ENCODE assay signal across 9 cellular contexts in genomic region chr19:1507192-1507660, GRCh38. TPM values are rescaled to one million over a fixed set of nuclear protein-coding genes. Genes with fewer than 3 reads are reported as not detected.
DNase-seq lines count a peak whose midpoint lies in the region; ATAC-seq, FAIRE-seq and TF ChIP-seq lines count a peak whose summit lies in the region.
"Had no signal": no experiment of that assay in that cellular context is flagged by ENCODE, and none has a peak within 500 bp of the region (broad histone marks: within the 10 kb centered on the region; RNA-seq: fewer than 3 reads in every experiment).

No MANE protein-coding gene starts in this region.

- 74% methylated on average over 22 of the region's 23 CpGs for WGBS in GM12878 (ENCODE audit: insufficient coverage, insufficient replicate concordance, low lambda C conversion rate, missing lambda C conversion rate)

- no peak for FAIRE-seq in GM12878 (lab: Jason Lieb, UNC)

- ATAC-seq in GM12878 (no peak), HG03039 (IDR thresholded peaks at IDR 0.05; ENCODE audit: unreplicated experiment) (no peak)
- ATAC-seq in naive thymus-derived CD8-positive, alpha-beta T cell, result no peak

- RAD21 ChIA-PET in GM12878 (lab: Charles Lee; ENCODE audit: unreplicated experiment), result no interaction called here

- H3K36me3 ChIP-seq in CD4-positive, alpha-beta memory T cell (ENCODE audit: insufficient read depth, low read length), result no peaks in the 10 kb centered on the region
- no peaks in the 10 kb centered on the region for H3K36me3 ChIP-seq in GM12878 (ENCODE audit: control insufficient read depth in 2 of 2, insufficient read depth in 2 of 2, low read length in 1 of 2)
- H3K36me3 ChIP-seq: neutrophil, stomach had no signal

- in situ Hi-C loops in GM12878 (cut with MboI), result no loop called here

- H3K27ac ChIP-seq in CD4-positive, alpha-beta memory T cell (ENCODE audit: low read depth, low read length), result peak overlapping the region; percentile 21
- H3K27ac ChIP-seq in GM12878 (ENCODE audit: control insufficient read depth, insufficient read depth), result no peak overlapping the region
- H3K27ac ChIP-seq: neutrophil had no signal

- H3K9me3 Mint-ChIP-seq in CD4-positive, alpha-beta memory T cell, result peaks cover 0 to 2% (median 0%) of the 10 kb centered on the region in 8 donors
- H3K9me3 Mint-ChIP-seq in naive thymus-derived CD8-positive, alpha-beta T cell, result no peaks in the 10 kb centered on the region
- H3K9me3 Mint-ChIP-seq: activated CD4-positive, alpha-beta T cell treated with anti-CD3 and anti-CD28 coated beads, Interleukin-2, amount 10 ng/mL, durations not matched to agents 7 days and 5 days had no signal

- no peak overlapping the region for H3K4me2 ChIP-seq in GM12878 (ENCODE audit: control insufficient read depth, insufficient read depth)

- TF ChIP-seq CTCF in GM12878 (IDR thresholded peaks at IDR 0.05 in 2 of 3, conservative IDR thresholded peaks at IDR 0.05 in 1 of 3; ENCODE audit: control insufficient read depth in 2 of 3, extremely low read depth in 1 of 3, insufficient read depth in 1 of 3, low read depth in 3 of 3, low read length in 3 of 3), result no peak

- H2AFZ ChIP-seq in GM12878 (ENCODE audit: control insufficient read depth, low read depth, low read length), result peak overlapping the region; percentile 7; the same call in 1 of the 2 replicates

- H3K36me3 Mint-ChIP-seq in CD4-positive, alpha-beta memory T cell, result peaks cover 0 to 3% of the 10 kb centered on the region in 2 donors
- H3K36me3 Mint-ChIP-seq in naive thymus-derived CD8-positive, alpha-beta T cell, result peaks cover 0 to 2% (median 0%) of the 10 kb centered on the region in 3 donors

- intact Hi-C loops in CD4-positive, alpha-beta memory T cell (cut with micrococcal nuclease), result loop anchor here (1.0 kb wide), 1 partner anchor 17 kb away; the partner anchor contains the start of gene PCSK4
- intact Hi-C loops in GM12878 (cut with micrococcal nuclease; ENCODE audit: unreplicated experiment), result no loop called here

- SMC1A ChIA-PET in GM12878 (lab: Charles Lee; ENCODE audit: uncharacterized antibody, unreplicated experiment), result no interaction called here

- no peaks in the 10 kb centered on the region for H3K79me2 ChIP-seq in GM12878 (ENCODE audit: control insufficient read depth, insufficient read depth, low read length)

- POLR2A ChIA-PET in CD4-positive, alpha-beta memory T cell (lab: Charles Lee; ENCODE audit: partially characterized antibody), result no interaction called here
- POLR2A ChIA-PET in GM12878 (lab: Charles Lee), result no interaction called here
- POLR2A ChIA-PET in naive thymus-derived CD8-positive, alpha-beta T cell (lab: Charles Lee), result no interaction called here

- peaks cover 3 to 19% of the 10 kb centered on the region in 2 donors for H3K27me3 Mint-ChIP-seq in CD4-positive, alpha-beta memory T cell
- peaks cover 0 to 20% (median 2%) of the 10 kb centered on the region in 5 donors for H3K27me3 Mint-ChIP-seq in naive thymus-derived CD8-positive, alpha-beta T cell

- H3K4me1 Mint-ChIP-seq in CD4-positive, alpha-beta memory T cell, result peaks cover 10 to 27% (median 14%) of the 10 kb centered on the region in 4 donors
- H3K4me1 Mint-ChIP-seq in naive thymus-derived CD8-positive, alpha-beta T cell, result peaks cover 11 to 39% (median 21%) of the 10 kb centered on the region in 4 donors

- peaks cover 27% of the 10 kb centered on the region for H3K4me1 ChIP-seq in CD4-positive, alpha-beta memory T cell (ENCODE audit: insufficient read depth, low read length)
- no peaks in the 10 kb centered on the region for H3K4me1 ChIP-seq in GM12878 (ENCODE audit: control insufficient read depth, insufficient read depth, low read length)

- no peaks in the 10 kb centered on the region for H4K20me1 ChIP-seq in GM12878 (ENCODE audit: control insufficient read depth, insufficient read depth)

- no peaks in the 10 kb centered on the region for H3K27me3 ChIP-seq in CD4-positive, alpha-beta memory T cell (ENCODE audit: insufficient read depth, low read length)
- no peaks in the 10 kb centered on the region; a peak in 2 of 4 replicates for H3K27me3 ChIP-seq in GM12878 (replicated peaks in 1 of 2; ENCODE audit: control insufficient read depth in 2 of 2, insufficient read depth in 2 of 2, low read length in 1 of 2)

- no peaks in the 10 kb centered on the region for H3K9me3 ChIP-seq in CD4-positive, alpha-beta memory T cell (ENCODE audit: control insufficient read depth in 1 of 2, low read length in 2 of 2)
- no peaks in the 10 kb centered on the region; the same call in 2 of the 3 replicates for H3K9me3 ChIP-seq in GM12878 (replicated peaks; ENCODE audit: control insufficient read depth, insufficient read depth, low read length)

- peak overlapping the region in 1 of 2 donors; percentile 2 for H3K4me3 ChIP-seq in CD4-positive, alpha-beta memory T cell (ENCODE audit: low read length in 2 of 2)
- no peak overlapping the region for H3K4me3 ChIP-seq in GM12878

- H3K9ac ChIP-seq in GM12878 (ENCODE audit: control insufficient read depth, insufficient read depth, low read length), result no peak overlapping the region

- peak overlapping the region in 2 of 8 donors; percentile 85 to 88 for H3K4me3 Mint-ChIP-seq in CD4-positive, alpha-beta memory T cell
- peak overlapping the region in 6 of 10 donors; percentile 6 to 91 (median 86) for H3K4me3 Mint-ChIP-seq in naive thymus-derived CD8-positive, alpha-beta T cell

- no TSS peak for BruUV-seq in GM12878 (replicated peaks; lab: Mats Ljungman, UMichigan)

- peak overlapping the region in 5 of 7 donors; percentile 90 to 98 (median 92) for H3K27ac Mint-ChIP-seq in CD4-positive, alpha-beta memory T cell
- peak overlapping the region in 9 of 10 donors; percentile 77 to 97 (median 96) for H3K27ac Mint-ChIP-seq in naive thymus-derived CD8-positive, alpha-beta T cell

- CTCF ChIA-PET in CD4-positive, alpha-beta memory T cell (lab: Charles Lee; ENCODE audit: partially characterized antibody), result no interaction called here
- CTCF ChIA-PET in GM12878 (lab: Yijun Ruan, JAX), result no interaction called here

- TF ChIP-seq POLR2A in GM12878 (IDR thresholded peaks at IDR 0.05; ENCODE audit: low read depth, low read length), result no peak

- no peak for DNase-seq in CD4-positive, alpha-beta memory T cell
- no peak for DNase-seq in GM12878 (ENCODE audit: low read depth, low spot score)
- no peak for DNase-seq in naive thymus-derived CD8-positive, alpha-beta T cell
- DNase-seq in T-helper 9 cell, result no peak
- no peak for DNase-seq in cerebellar nuclear complex (lab: John Stamatoyannopoulos, UW)

- no peak for TF ChIP-seq EP300 in GM12878 (IDR thresholded peaks at IDR 0.05; ENCODE audit: borderline replicate concordance in 1 of 2, control insufficient read depth in 1 of 2, low read depth in 2 of 2, low read length in 2 of 2)

- no peak for TF ChIP-seq RAD21 in GM12878 (IDR thresholded peaks at IDR 0.05; ENCODE audit: insufficient read depth, low read depth, low read length)

RNA-seq across cellular contexts. Expression of gene ADAMTSL5, which starts 5.6 kb away (rescaled TPM):
- total RNA-seq in CD4-positive, alpha-beta memory T cell, result 1 to 10 TPM; 2.4 to 3.6 TPM
- polyA plus RNA-seq in CD4-positive, alpha-beta memory T cell, result 1 to 10 TPM; 1.5 to 2.3 TPM
- total RNA-seq in GM12878 (2013; cell fraction: nucleolus; rRNA removed), result not detected in 2 replicates
- total RNA-seq in GM12878 (2014; rRNA removed) (0.17 TPM in 1 of 2 replicates, not detected in the other), GM12878 (2014; rRNA removed; fragmentation: Illumina TruSeq; extraction: Trizol) (not detected in 2 replicates), GM12878 (2021) (0.40 and 0.51 TPM in 2 replicates)
- polyA plus RNA-seq in GM12878 (2011; ENCODE audit: low read depth), result 0.08 TPM
- polyA plus RNA-seq in GM12878 (2011; rRNA removed) (0.04 TPM in 1 of 2 replicates, not detected in the other), GM12878 (2014; fragmentation: Illumina TruSeq; extraction: Trizol) (0.04 TPM in 1 of 2 replicates, not detected in the other), GM12878 (2014; fragmentation: Nextera tagmentation; extraction: Ambion mirVana) (not detected), GM12878 (2014; rRNA removed) (0.09 and 0.47 TPM in 2 replicates), GM12878 (2016; fragmentation: Nextera tagmentation; extraction: Ambion mirVana) (under 1 TPM in 1 of 2 experiments, not detected in 1; 0.83 TPM)
- polyA plus RNA-seq in GM12878 (2011; cell fraction: cytosol; rRNA removed), result 0.07 and 0.32 TPM in 2 replicates
- 0.37 and 0.40 TPM in 2 replicates for polyA plus RNA-seq in GM12878 (2011; cell fraction: nucleus; rRNA removed)
- 0.11 and 0.19 TPM in 2 replicates for polyA plus RNA-seq in GM12878 (2012)
- 0.07 TPM in 1 of 2 replicates, not detected in the other for polyA minus RNA-seq in GM12878 (2011; rRNA and poly(A)+ RNA removed)
- not detected in 2 replicates for polyA minus RNA-seq in GM12878 (2011; cell fraction: cytosol; rRNA and poly(A)+ RNA removed)
- polyA minus RNA-seq in GM12878 (2011; cell fraction: nucleus; rRNA and poly(A)+ RNA removed), result not detected in 2 replicates
- 1 to 10 TPM; 2.5 to 4.5 TPM for total RNA-seq in naive thymus-derived CD8-positive, alpha-beta T cell
- 1 to 10 TPM in 2 of 3 donors, under 1 TPM in 1; 0.47 to 2.9 (median 1.7) TPM for polyA plus RNA-seq in naive thymus-derived CD8-positive, alpha-beta T cell

RNA-seq across cellular contexts. Expression of gene REEP6, which starts 16.2 kb away (rescaled TPM):
- 1 to 10 TPM; 2.9 to 3.3 TPM for total RNA-seq in CD4-positive, alpha-beta memory T cell
- 1 to 10 TPM in 1 of 2 donors, under 1 TPM in 1; 1.00 to 2.8 TPM for polyA plus RNA-seq in CD4-positive, alpha-beta memory T cell
- total RNA-seq in GM12878 (2013; cell fraction: nucleolus; rRNA removed), result 0.27 TPM in 1 of 2 replicates, not detected in the other
- total RNA-seq in GM12878 (2014; rRNA removed) (0.27 and 0.45 TPM in 2 replicates), GM12878 (2014; rRNA removed; fragmentation: Illumina TruSeq; extraction: Trizol) (0.13 TPM in 1 of 2 replicates, not detected in the other), GM12878 (2021) (0.53 and 0.69 TPM in 2 replicates)
- not detected for polyA plus RNA-seq in GM12878 (2011; ENCODE audit: low read depth)
- polyA plus RNA-seq in GM12878 (2011; rRNA removed) (0.08 TPM in 1 of 2 replicates, not detected in the other), GM12878 (2014; fragmentation: Illumina TruSeq; extraction: Trizol) (0.06 TPM in 1 of 2 replicates, not detected in the other), GM12878 (2014; fragmentation: Nextera tagmentation; extraction: Ambion mirVana) (not detected), GM12878 (2014; rRNA removed) (0.32 and 0.57 TPM in 2 replicates), GM12878 (2016; fragmentation: Nextera tagmentation; extraction: Ambion mirVana) (1 to 10 TPM in 1 of 2 experiments, under 1 TPM in 1; 0.60 to 1.1 TPM)
- 0.18 and 0.36 TPM in 2 replicates for polyA plus RNA-seq in GM12878 (2011; cell fraction: cytosol; rRNA removed)
- polyA plus RNA-seq in GM12878 (2011; cell fraction: nucleus; rRNA removed), result 0.24 and 0.28 TPM in 2 replicates
- polyA plus RNA-seq in GM12878 (2012), result 0.32 and 0.58 TPM in 2 replicates
- polyA minus RNA-seq in GM12878 (2011; rRNA and poly(A)+ RNA removed), result not detected in 2 replicates
- not detected in 2 replicates for polyA minus RNA-seq in GM12878 (2011; cell fraction: cytosol; rRNA and poly(A)+ RNA removed)
- not detected in 2 replicates for polyA minus RNA-seq in GM12878 (2011; cell fraction: nucleus; rRNA and poly(A)+ RNA removed)
- 1 to 10 TPM; 4.8 to 4.9 TPM for total RNA-seq in naive thymus-derived CD8-positive, alpha-beta T cell
- polyA plus RNA-seq in naive thymus-derived CD8-positive, alpha-beta T cell, result 1 to 10 TPM; 4.7 to 7.7 (median 6.0) TPM

RNA-seq across cellular contexts. Expression of gene PLK5, which starts 16.7 kb away (rescaled TPM):
- not detected for total RNA-seq in CD4-positive, alpha-beta memory T cell
- polyA plus RNA-seq in CD4-positive, alpha-beta memory T cell, result not detected
- not detected in 2 replicates for total RNA-seq in GM12878 (2013; cell fraction: nucleolus; rRNA removed)
- total RNA-seq in GM12878 (2014; rRNA removed) (not detected in 2 replicates), GM12878 (2014; rRNA removed; fragmentation: Illumina TruSeq; extraction: Trizol) (not detected in 2 replicates), GM12878 (2021) (0.13 and 0.51 TPM in 2 replicates)
- not detected for polyA plus RNA-seq in GM12878 (2011; ENCODE audit: low read depth)
- polyA plus RNA-seq in GM12878 (2011; rRNA removed) (not detected in 2 replicates), GM12878 (2014; fragmentation: Illumina TruSeq; extraction: Trizol) (not detected in 2 replicates), GM12878 (2014; fragmentation: Nextera tagmentation; extraction: Ambion mirVana) (not detected), GM12878 (2014; rRNA removed) (not detected in 2 replicates), GM12878 (2016; fragmentation: Nextera tagmentation; extraction: Ambion mirVana) (not detected)
- not detected in 2 replicates for polyA plus RNA-seq in GM12878 (2011; cell fraction: cytosol; rRNA removed)
- polyA plus RNA-seq in GM12878 (2011; cell fraction: nucleus; rRNA removed), result not detected in 2 replicates
- 0.20 and 0.22 TPM in 2 replicates for polyA plus RNA-seq in GM12878 (2012)
- polyA minus RNA-seq in GM12878 (2011; rRNA and poly(A)+ RNA removed), result not detected in 2 replicates
- not detected in 2 replicates for polyA minus RNA-seq in GM12878 (2011; cell fraction: cytosol; rRNA and poly(A)+ RNA removed)
- polyA minus RNA-seq in GM12878 (2011; cell fraction: nucleus; rRNA and poly(A)+ RNA removed), result not detected in 2 replicates
- total RNA-seq in naive thymus-derived CD8-positive, alpha-beta T cell, result not detected
- not detected for polyA plus RNA-seq in naive thymus-derived CD8-positive, alpha-beta T cell
- total RNA-seq: activated CD4-positive, alpha-beta T cell treated with anti-CD3 and anti-CD28 coated beads, Interleukin-2, amount 10 ng/mL, durations not matched to agents 7 days and 5 days; stomach had no signal

RNA-seq across cellular contexts. Expression of gene PCSK4, which starts 17.1 kb away (rescaled TPM):
- total RNA-seq in CD4-positive, alpha-beta memory T cell, result 1 to 10 TPM; 3.1 to 3.7 TPM
- polyA plus RNA-seq in CD4-positive, alpha-beta memory T cell, result not detected
- total RNA-seq in GM12878 (2013; cell fraction: nucleolus; rRNA removed), result 3.5 and 4.7 TPM in 2 replicates
- total RNA-seq in GM12878 (2014; rRNA removed) (0.40 and 0.60 TPM in 2 replicates), GM12878 (2014; rRNA removed; fragmentation: Illumina TruSeq; extraction: Trizol) (0.27 TPM in 1 of 2 replicates, not detected in the other), GM12878 (2021) (0.90 and 0.95 TPM in 2 replicates)
- polyA plus RNA-seq in GM12878 (2011; ENCODE audit: low read depth), result 0.26 TPM
- polyA plus RNA-seq in GM12878 (2011; rRNA removed) (0.12 and 0.35 TPM in 2 replicates), GM12878 (2014; fragmentation: Illumina TruSeq; extraction: Trizol) (not detected in 2 replicates), GM12878 (2014; fragmentation: Nextera tagmentation; extraction: Ambion mirVana) (not detected), GM12878 (2014; rRNA removed) (0.99 and 1.6 TPM in 2 replicates), GM12878 (2016; fragmentation: Nextera tagmentation; extraction: Ambion mirVana) (under 1 TPM; 0.32 to 0.57 TPM)
- polyA plus RNA-seq in GM12878 (2011; cell fraction: cytosol; rRNA removed), result 0.28 and 0.38 TPM in 2 replicates
- polyA plus RNA-seq in GM12878 (2011; cell fraction: nucleus; rRNA removed), result 8.8 and 9.8 TPM in 2 replicates
- 4.1 and 4.7 TPM in 2 replicates for polyA plus RNA-seq in GM12878 (2012)
- 0.59 and 0.67 TPM in 2 replicates for polyA minus RNA-seq in GM12878 (2011; rRNA and poly(A)+ RNA removed)
- polyA minus RNA-seq in GM12878 (2011; cell fraction: cytosol; rRNA and poly(A)+ RNA removed), result not detected in 2 replicates
- 1.7 and 2.0 TPM in 2 replicates for polyA minus RNA-seq in GM12878 (2011; cell fraction: nucleus; rRNA and poly(A)+ RNA removed)
- 10 to 100 TPM; 11.1 to 12.0 TPM for total RNA-seq in naive thymus-derived CD8-positive, alpha-beta T cell
- polyA plus RNA-seq in naive thymus-derived CD8-positive, alpha-beta T cell, result 1 to 10 TPM in 2 of 3 donors, under 1 TPM in 1; 0.35 to 1.3 (median 1.2) TPM

RNA-seq across cellular contexts. Expression of gene C19orf25, which starts 28.2 kb away (rescaled TPM):
- total RNA-seq in CD4-positive, alpha-beta memory T cell, result 10 to 100 TPM; 68.8 to 79.8 TPM
- 10 to 100 TPM; 41.5 to 48.9 TPM for polyA plus RNA-seq in CD4-positive, alpha-beta memory T cell
- total RNA-seq in GM12878 (2013; cell fraction: nucleolus; rRNA removed), result 69.0 and 71.0 TPM in 2 replicates
- total RNA-seq in GM12878 (2014; rRNA removed), result 36.3 and 38.3 TPM in 2 replicates
- 11.7 and 14.8 TPM in 2 replicates for total RNA-seq in GM12878 (2014; rRNA removed; fragmentation: Illumina TruSeq; extraction: Trizol)
- 36.5 and 37.5 TPM in 2 replicates for total RNA-seq in GM12878 (2021)
- 4.5 TPM for polyA plus RNA-seq in GM12878 (2011; ENCODE audit: low read depth)
- polyA plus RNA-seq in GM12878 (2011; rRNA removed), result 6.3 and 13.6 TPM in 2 replicates
- 26.6 and 50.8 TPM in 2 replicates for polyA plus RNA-seq in GM12878 (2011; cell fraction: cytosol; rRNA removed)
- 37.5 and 49.9 TPM in 2 replicates for polyA plus RNA-seq in GM12878 (2011; cell fraction: nucleus; rRNA removed)
- 18.6 and 22.1 TPM in 2 replicates for polyA plus RNA-seq in GM12878 (2012)
- 4.2 and 13.2 TPM in 2 replicates for polyA plus RNA-seq in GM12878 (2014; fragmentation: Illumina TruSeq; extraction: Trizol)
- polyA plus RNA-seq in GM12878 (2014; fragmentation: Nextera tagmentation; extraction: Ambion mirVana), result 1 to 10 TPM; 1.2 to 3.9 TPM
- 42.5 and 52.5 TPM in 2 replicates for polyA plus RNA-seq in GM12878 (2014; rRNA removed)
- polyA plus RNA-seq in GM12878 (2016; fragmentation: Nextera tagmentation; extraction: Ambion mirVana), result 10 to 100 TPM; 60.9 to 67.0 TPM
- polyA minus RNA-seq in GM12878 (2011; rRNA and poly(A)+ RNA removed), result 4.5 and 13.9 TPM in 2 replicates
- 8.7 and 11.5 TPM in 2 replicates for polyA minus RNA-seq in GM12878 (2011; cell fraction: cytosol; rRNA and poly(A)+ RNA removed)
- 11.2 and 27.7 TPM in 2 replicates for polyA minus RNA-seq in GM12878 (2011; cell fraction: nucleus; rRNA and poly(A)+ RNA removed)
- 10 to 100 TPM; 58.3 to 59.7 TPM for total RNA-seq in naive thymus-derived CD8-positive, alpha-beta T cell
- polyA plus RNA-seq in naive thymus-derived CD8-positive, alpha-beta T cell, result 10 to 100 TPM; 31.3 to 50.3 (median 32.5) TPM
